ENCODE assay signal across 18 cellular contexts in the genomic region with DNA sequence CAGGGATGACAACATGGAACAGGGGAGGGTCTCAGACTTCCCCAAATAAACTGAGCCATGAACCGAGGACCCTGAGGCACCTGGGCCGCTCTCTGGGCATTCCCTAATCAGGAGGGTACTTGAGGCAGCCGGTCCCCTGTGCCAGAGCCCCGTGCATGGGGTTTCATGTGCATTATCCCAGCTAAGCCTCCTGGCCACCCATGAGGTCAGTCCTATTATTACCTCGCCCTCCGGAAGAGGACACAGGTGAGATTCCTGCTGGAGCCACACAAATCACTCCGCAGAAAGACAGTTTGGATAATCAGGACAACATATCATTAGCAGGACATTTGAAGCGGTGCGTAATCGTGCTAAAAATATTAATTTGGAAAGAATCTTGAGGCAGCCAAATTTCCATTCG.
"Had no signal": no experiment of that assay in that cellular context is flagged by ENCODE, and none has a peak within 500 bp of the region (broad histone marks: within the 10 kb centered on the region; RNA-seq: fewer than 3 reads in every experiment).

No MANE protein-coding gene starts in this region.

- H3K9me3 ChIP-seq: transverse colon, uterus had no signal

- H3K4me1 ChIP-seq: transverse colon, uterus had no signal

- H3K4me3 ChIP-seq: dorsolateral prefrontal cortex, transverse colon, uterus had no signal

- H3K27ac ChIP-seq: dorsolateral prefrontal cortex, epithelial cell of prostate, uterus had no signal

- ATAC-seq: left lobe of liver had no signal

- DNase-seq: activated B cell treated with CpG ODN at 0.5 μM for 24 hours; activated CD4-positive, alpha-beta memory T cell treated with anti-CD3 and anti-CD28 coated beads for 36 hours; activated CD4-positive, alpha-beta T cell treated with anti-CD3 and anti-CD28 coated beads for 4 hours; activated naive CD4-positive, alpha-beta T cell treated with anti-CD3 and anti-CD28 coated beads for 36 hours; anterior cingulate cortex; central memory CD4-positive, alpha-beta T cell; dorsolateral prefrontal cortex; endodermal cell; foreskin melanocyte; nephron progenitor cell; nucleus accumbens; stimulated activated CD4-positive, alpha-beta T cell treated with anti-CD3 and anti-CD28 coated beads, Interleukin-2, amount 100 ng/mL, for 24 hours; transverse colon; uterus had no signal

- FAIRE-seq: colon, kidney had no signal

- H3K36me3 ChIP-seq: transverse colon, uterus had no signal

- H3K27me3 ChIP-seq: dorsolateral prefrontal cortex, transverse colon, uterus had no signal
